In the genomic region with DNA sequence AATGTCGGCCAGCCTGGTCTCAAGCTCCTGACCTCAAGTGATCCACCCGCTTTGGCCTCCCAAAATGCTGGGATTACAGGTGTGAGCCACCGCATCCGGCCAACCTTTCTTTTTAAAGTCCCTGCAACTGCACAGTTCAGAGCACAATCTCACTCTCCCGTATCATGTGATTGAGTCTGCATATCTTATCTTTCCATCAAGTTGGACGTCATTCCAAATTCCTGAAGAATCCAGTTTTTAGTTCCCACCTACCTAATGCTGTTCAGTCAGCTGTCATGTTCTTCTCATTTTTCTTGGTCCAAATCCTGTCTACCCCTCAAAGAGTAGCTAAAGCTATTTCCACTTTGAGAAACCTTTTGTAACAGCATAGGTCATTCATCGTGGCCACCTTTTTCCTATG, we compare ENCODE assay signal across 7 cellular contexts.
"Had no signal": no experiment of that assay in that cellular context is flagged by ENCODE, and none has a peak within 500 bp of the region (broad histone marks: within the 10 kb centered on the region; RNA-seq: fewer than 3 reads in every experiment).

No MANE protein-coding gene starts in this region.

- H3K36me3 ChIP-seq: HAP-1 had no signal

- H3K9me3 ChIP-seq: HAP-1 had no signal

- H3K4me3 Mint-ChIP-seq: HFFc6 had no signal

- H3K27ac ChIP-seq: HL-60 had no signal

- DNase-seq: GOT3, HFFc6, IMR-90, KG1 had no signal

- H3K4me3 ChIP-seq: HAP-1, K562 had no signal

- H3K27ac Mint-ChIP-seq: HFFc6 had no signal

- H3K4me1 ChIP-seq: HAP-1 had no signal

- H3K9me3 Mint-ChIP-seq: HFFc6 had no signal
